8 cellular contexts compared by ENCODE assay signal in genomic region chr12:75208851-75209781, GRCh38. TPM values are rescaled to one million over a fixed set of nuclear protein-coding genes. Genes with fewer than 3 reads are reported as not detected.
DNase-seq lines count a peak whose midpoint lies in the region; ATAC-seq and TF ChIP-seq lines count a peak whose summit lies in the region.

No MANE protein-coding gene starts in this region.

- H2AK5ac ChIP-seq in IMR-90 (ENCODE audit: low read depth, low read length), result no peak overlapping the region

- no peaks in the 10 kb centered on the region for H3K79me1 ChIP-seq in IMR-90 (ENCODE audit: low read depth in 1 of 2, low read length in 2 of 2)

- H4K91ac ChIP-seq in IMR-90 (ENCODE audit: insufficient read depth, low read depth, low read length), result no peak overlapping the region

- H3K27ac ChIP-seq in IMR-90 (ENCODE audit: insufficient read depth, low read length) (no peak overlapping the region), lower lobe of right lung (no peak overlapping the region), suprapubic skin (no peak overlapping the region)

- no peak overlapping the region for H3K56ac ChIP-seq in IMR-90 (ENCODE audit: extremely low read depth, insufficient read depth, low read length)

- WGBS in IMR-90 (ENCODE audit: extremely low coverage in 2 of 2, insufficient read length in 1 of 2), 2 experiments, result 2% methylated on average over 9 of the region's 49 CpGs; no CpG with 5 or more reads in 1 of the 2 experiments
- 6% methylated on average over 21 of the region's 49 CpGs for WGBS in suprapubic skin

- peaks cover 6% of the 10 kb centered on the region; the same call in 1 of the 2 replicates for H3K9me3 ChIP-seq in IMR-90 (ENCODE audit: control insufficient read depth, insufficient read depth, low read length)
- no peaks in the 10 kb centered on the region for H3K9me3 ChIP-seq in lower lobe of right lung
- H3K9me3 ChIP-seq in suprapubic skin, result no peaks in the 10 kb centered on the region

- no peaks in the 10 kb centered on the region for H4K20me1 ChIP-seq in IMR-90 (ENCODE audit: insufficient read depth, low read length)

- H2BK120ac ChIP-seq in IMR-90 (ENCODE audit: low read depth, low read length), result no peak overlapping the region

- H3K4me1 ChIP-seq in IMR-90 (ENCODE audit: control insufficient read depth, insufficient read depth, low read length) (no peaks in the 10 kb centered on the region), lower lobe of right lung (no peaks in the 10 kb centered on the region), suprapubic skin (peaks cover 6% of the 10 kb centered on the region)

- TF ChIP-seq POLR2A in IMR-90 (IDR thresholded peaks at IDR 0.05; ENCODE audit: low read depth, low read length), result no peak
- TF ChIP-seq POLR2A in suprapubic skin (IDR thresholded peaks at IDR 0.05), result no peak

- DNase-seq in AG20443 (ENCODE audit: low spot score) (peak; percentile 68), IMR-90 (peak; percentile 18), astrocyte of the spinal cord (ENCODE audit: low read depth, low spot score) (peak; percentile 51), lower lobe of right lung (no peak), suprapubic skin (ENCODE audit: low spot score in 2 of 2) (no peak), posterior vena cava (ENCODE audit: low spot score) (no peak), LoVo (ENCODE audit: low spot score) (no peak)

- POLR2A ChIA-PET in IMR-90 (lab: Charles Lee; ENCODE audit: unreplicated experiment), result no interaction called here

- H3K36me3 ChIP-seq in IMR-90 (ENCODE audit: control insufficient read depth, insufficient read depth, low read length) (no peaks in the 10 kb centered on the region), lower lobe of right lung (no peaks in the 10 kb centered on the region), suprapubic skin (no peaks in the 10 kb centered on the region)

- dilution Hi-C loops in IMR-90 (cut with HindIII; ENCODE audit: low sequenced_read_pairs, unreplicated experiment), result no loop called here

- H3K27me3 ChIP-seq in IMR-90 (ENCODE audit: control insufficient read depth, insufficient read depth, low read length) (peaks cover 30% of the 10 kb centered on the region), lower lobe of right lung (ENCODE audit: low read depth) (peaks cover 35% of the 10 kb centered on the region), suprapubic skin (peaks cover 42% of the 10 kb centered on the region)

- TF ChIP-seq RAD21 in IMR-90 (IDR thresholded peaks at IDR 0.05; ENCODE audit: low read length), result no peak

- no peak for TF ChIP-seq CTCF in IMR-90 (conservative IDR thresholded peaks at IDR 0.05; ENCODE audit: low read depth, low read length)
- no peak for TF ChIP-seq CTCF in astrocyte of the spinal cord (IDR thresholded peaks at IDR 0.05; ENCODE audit: low read depth, low read length)
- TF ChIP-seq CTCF in lower lobe of right lung (IDR thresholded peaks at IDR 0.05), result no peak
- no peak for TF ChIP-seq CTCF in suprapubic skin (IDR thresholded peaks at IDR 0.05)

- no peak overlapping the region for H2BK15ac ChIP-seq in IMR-90 (ENCODE audit: low read depth, low read length)

- BruUV-seq in IMR-90 (replicated peaks; lab: Mats Ljungman, UMichigan), result no TSS peak

- no peak overlapping the region for H3K9ac ChIP-seq in IMR-90 (ENCODE audit: low read depth, low read length)

- intact Hi-C loops in IMR-90 (cut with micrococcal nuclease), result loop anchor here (5.0 kb wide), 1 partner anchor 753 kb away; no protein-coding TSS in a partner anchor
- intact Hi-C loops in lower lobe of right lung (cut with DNase I), result no loop called here
- intact Hi-C loops in posterior vena cava (cut with DNase I), result no loop called here

- no peak overlapping the region for H2AK9ac ChIP-seq in IMR-90 (replicated peaks; ENCODE audit: low read depth, low read length, poor library complexity)

- H2BK20ac ChIP-seq in IMR-90 (ENCODE audit: low read depth, low read length), result no peak overlapping the region

- H2BK5ac ChIP-seq in IMR-90 (ENCODE audit: low read depth, low read length, poor library complexity, severe bottlenecking), result no peak overlapping the region

- H3K23ac ChIP-seq in IMR-90 (ENCODE audit: low read depth, low read length), result no peak overlapping the region

- no peak overlapping the region for H2AFZ ChIP-seq in IMR-90 (replicated peaks; ENCODE audit: low read length, poor library complexity)

- in situ Hi-C loops in IMR-90 (cut with MboI; ENCODE audit: low sequenced_read_pairs), result no loop called here
- in situ Hi-C loops in astrocyte of the spinal cord (cut with HindIII; ENCODE audit: low sequenced_read_pairs), result no loop called here

- no peak overlapping the region for H3K4me3 ChIP-seq in IMR-90 (ENCODE audit: insufficient read depth, low read depth, low read length)
- peak overlapping the region; percentile 20 for H3K4me3 ChIP-seq in astrocyte of the spinal cord (ENCODE audit: low read depth, low read length)
- H3K4me3 ChIP-seq in lower lobe of right lung, result no peak overlapping the region
- no peak overlapping the region for H3K4me3 ChIP-seq in suprapubic skin

- no peak overlapping the region for H4K8ac ChIP-seq in IMR-90 (ENCODE audit: low read depth in 2 of 2, low read length in 2 of 2)

- peak overlapping the region; percentile 68; the same call in 1 of the 2 replicates for H3K4me2 ChIP-seq in IMR-90 (ENCODE audit: low read depth, low read length)

- H3K18ac ChIP-seq in IMR-90 (ENCODE audit: low read depth, low read length), result no peak overlapping the region

- CTCF ChIA-PET in IMR-90 (lab: Yijun Ruan, JAX), result no interaction called here

- no peak overlapping the region for H3K4ac ChIP-seq in IMR-90 (ENCODE audit: low read depth, low read length)

- no peak for TF ChIP-seq EP300 in suprapubic skin (IDR thresholded peaks at IDR 0.05)

- H3K14ac ChIP-seq in IMR-90 (replicated peaks; ENCODE audit: low read depth, low read length), result no peak overlapping the region

- H4K5ac ChIP-seq in IMR-90 (ENCODE audit: low read depth, low read length), result no peak overlapping the region

- ATAC-seq in IMR-90 (ENCODE audit: low read depth) (peak; percentile 82), lower lobe of right lung (peak; percentile 48 to 57), GM21515 (IDR thresholded peaks at IDR 0.05; ENCODE audit: unreplicated experiment) (no peak)

- no peaks in the 10 kb centered on the region for H3K9me1 ChIP-seq in IMR-90 (ENCODE audit: insufficient read depth, low read length)

TF ChIP-seq in IMR-90, 13 proteins besides CTCF, POLR2A, EP300 and RAD21:
- TF ChIP-seq USF2 (IDR thresholded peaks at IDR 0.05; ENCODE audit: low read depth, low read length) (no peak), CEBPB (IDR thresholded peaks at IDR 0.05; ENCODE audit: low read depth, low read length) (no peak), RCOR1 (IDR thresholded peaks at IDR 0.05; ENCODE audit: insufficient replicate concordance, low read length) (no peak), RFX5 (IDR thresholded peaks at IDR 0.05; ENCODE audit: low read depth, low read length) (no peak)
- TF ChIP-seq, protein P1, sequence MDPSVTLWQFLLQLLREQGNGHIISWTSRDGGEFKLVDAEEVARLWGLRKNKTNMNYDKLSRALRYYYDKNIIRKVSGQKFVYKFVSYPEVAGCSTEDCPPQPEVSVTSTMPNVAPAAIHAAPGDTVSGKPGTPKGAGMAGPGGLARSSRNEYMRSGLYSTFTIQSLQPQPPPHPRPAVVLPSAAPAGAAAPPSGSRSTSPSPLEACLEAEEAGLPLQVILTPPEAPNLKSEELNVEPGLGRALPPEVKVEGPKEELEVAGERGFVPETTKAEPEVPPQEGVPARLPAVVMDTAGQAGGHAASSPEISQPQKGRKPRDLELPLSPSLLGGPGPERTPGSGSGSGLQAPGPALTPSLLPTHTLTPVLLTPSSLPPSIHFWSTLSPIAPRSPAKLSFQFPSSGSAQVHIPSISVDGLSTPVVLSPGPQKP (IDR thresholded peaks at IDR 0.05; ENCODE audit: borderline replicate concordance, low read depth, low read length), result no peak

RNA-seq across cellular contexts. Expression of gene KCNC2, which starts 0.5 kb away (rescaled TPM):
- total RNA-seq in IMR-90 (2012; rRNA removed) (not detected in 2 replicates), lower lobe of right lung (not detected), suprapubic skin (under 1 TPM in 1 of 4 donors, not detected in 3; 0.21 TPM), posterior vena cava (not detected)
- not detected in 2 replicates for polyA plus RNA-seq in IMR-90 (2012; rRNA removed)
- polyA plus RNA-seq in IMR-90 (2012; cell fraction: cytosol; rRNA removed), result not detected in 2 replicates
- not detected in 2 replicates for polyA plus RNA-seq in IMR-90 (2012; cell fraction: nucleus; rRNA removed; ENCODE audit: low replicate concordance)

Comparison
In these comparisons a context has a peak if more than half of its experiments do, and no peak if none do; other contexts are left out.
1. DNase-seq: peak in AG20443 (single experiment), IMR-90 (single experiment) and astrocyte of the spinal cord (single experiment); none in lower lobe of right lung (single experiment), suprapubic skin (0 of 2), posterior vena cava (single experiment) and LoVo (single experiment).